ENCODE assay signal across 8 cellular contexts in the genomic region with DNA sequence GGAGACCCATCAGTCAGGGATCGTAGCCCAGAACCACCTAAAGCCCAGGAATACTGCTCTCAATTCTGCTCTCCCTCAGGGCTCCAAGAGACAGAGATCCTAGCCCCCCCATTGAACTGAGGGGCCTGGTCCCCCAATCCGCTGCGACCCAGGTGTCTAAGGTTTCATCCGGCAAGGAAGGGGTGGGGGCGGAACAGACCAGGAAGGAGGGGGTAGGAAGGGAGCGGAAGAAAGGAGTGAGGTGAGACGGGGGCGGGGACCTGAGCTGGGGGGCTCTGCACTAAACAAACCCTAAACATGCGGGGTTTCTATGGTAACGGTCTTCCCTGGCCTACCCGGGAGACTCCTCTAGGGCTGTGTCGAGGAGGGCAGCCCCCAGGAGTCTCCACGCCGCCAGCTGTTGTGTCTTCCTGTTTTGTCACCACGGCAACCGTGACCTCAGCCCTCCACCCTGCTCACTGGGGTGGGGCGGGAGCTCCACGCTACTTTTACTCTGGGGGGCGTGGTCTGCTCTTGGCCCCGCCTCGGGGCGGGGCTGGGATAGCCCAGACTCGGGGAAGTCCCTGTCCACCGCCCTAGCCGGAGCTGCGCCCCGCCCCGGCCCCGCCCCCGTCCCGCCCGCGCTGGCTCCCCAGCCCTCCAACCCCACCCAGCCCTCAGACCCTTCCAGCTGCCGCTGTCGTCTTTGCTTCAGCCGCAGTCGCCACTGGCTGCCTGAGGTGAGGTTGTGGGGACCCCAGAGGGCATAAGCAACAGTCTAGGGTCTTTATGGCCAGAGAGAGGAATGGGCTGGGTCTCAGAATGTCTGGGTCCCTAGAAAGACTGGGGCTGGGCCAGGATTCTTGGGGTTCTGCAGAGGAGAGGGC. TPM values are rescaled to one million over a fixed set of nuclear protein-coding genes. Genes with fewer than 3 reads are reported as not detected.
DNase-seq lines count a peak whose midpoint lies in the region; ATAC-seq, FAIRE-seq and TF ChIP-seq lines count a peak whose summit lies in the region.

A gene with protein sequence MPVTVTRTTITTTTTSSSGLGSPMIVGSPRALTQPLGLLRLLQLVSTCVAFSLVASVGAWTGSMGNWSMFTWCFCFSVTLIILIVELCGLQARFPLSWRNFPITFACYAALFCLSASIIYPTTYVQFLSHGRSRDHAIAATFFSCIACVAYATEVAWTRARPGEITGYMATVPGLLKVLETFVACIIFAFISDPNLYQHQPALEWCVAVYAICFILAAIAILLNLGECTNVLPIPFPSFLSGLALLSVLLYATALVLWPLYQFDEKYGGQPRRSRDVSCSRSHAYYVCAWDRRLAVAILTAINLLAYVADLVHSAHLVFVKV (plus strand): TSS at position 659 of the 866 bp plus-strand sequence. CDS start 5,647 bp downstream, outside the sequence.

- ATAC-seq in HG02840 (IDR thresholded peaks at IDR 0.05; ENCODE audit: low FRiP score, unreplicated experiment) = peak; percentile 59

- H3K27ac ChIP-seq in kidney (ENCODE audit: low read depth in 2 of 2, low read length in 2 of 2) = peak within 1 kb of the TSS; percentile 83 to 88

- H3K4me3 ChIP-seq in choroid plexus epithelial cell (ENCODE audit: low read depth, low read length) = peak within 1 kb of the TSS; percentile 90
- peak within 1 kb of the TSS; percentile 69 to 76 for H3K4me3 ChIP-seq in kidney (ENCODE audit: low read length in 2 of 2)

- no peak for FAIRE-seq in kidney (lab: Jason Lieb, UNC)

- intact Hi-C loops in kidney (cut with DNase I) = no loop called here

- TF ChIP-seq POLR2A in GM15510 (IDR thresholded peaks at IDR 0.05; ENCODE audit: borderline replicate concordance, extremely low read depth, insufficient read length) = peak; percentile 45

- H3K9me3 ChIP-seq in kidney (ENCODE audit: control insufficient read depth in 1 of 2, low read length in 2 of 2) = no peaks in the 10 kb centered on the region

- TF ChIP-seq CTCF in choroid plexus epithelial cell (conservative IDR thresholded peaks at IDR 0.05; ENCODE audit: low read depth, low read length) = no peak
- no peak for TF ChIP-seq CTCF in kidney (IDR thresholded peaks at IDR 0.05; ENCODE audit: borderline replicate concordance, extremely low read depth, insufficient read depth)

- peaks cover 0 to 4% of the 10 kb centered on the region in 2 donors for H3K4me1 ChIP-seq in kidney (ENCODE audit: control insufficient read depth in 1 of 2, insufficient read depth in 1 of 2, low read depth in 1 of 2, low read length in 2 of 2)

- H3K9ac ChIP-seq in kidney (ENCODE audit: low read length in 2 of 2) = peak within 1 kb of the TSS; percentile 21 to 88

- DNase-seq in NCI-H2196 treated with DMSO at 0.1 percent for 48 hours (lab: John Stamatoyannopoulos, UW; ENCODE audit: unreplicated experiment) (peak; percentile 68), choroid plexus epithelial cell (ENCODE audit: low read depth) (peak; percentile 99), kidney (peak; percentile 99), NCI-H510A (lab: John Stamatoyannopoulos, UW) (no peak)
- DNase-seq in activated CD4-positive, alpha-beta T cell treated with anti-CD3 and anti-CD28 coated beads for 48 hours = peak; percentile 99
- peak; percentile 96 to 99 (median 97) for DNase-seq in stimulated activated CD4-positive, alpha-beta T cell treated with anti-CD3 and anti-CD28 coated beads, Interleukin-12 subunit alpha, Interleukin-12 subunit beta, amount 100 ng/mL, for 48 hours (ENCODE audit: low read depth in 2 of 3, low spot score in 1 of 3)

- H3K36me3 ChIP-seq in kidney (ENCODE audit: control insufficient read depth in 1 of 2, insufficient read depth in 2 of 2, low read length in 2 of 2) = no peaks in the 10 kb centered on the region

RNA-seq across cellular contexts. Expression of the gene that starts here (rescaled TPM):
- 90.3 TPM for total RNA-seq in kidney
- 13.1 TPM for polyA plus RNA-seq in kidney (ENCODE audit: insufficient read depth, low read depth, low replicate concordance)
